ENCODE assay signal across 8 cellular contexts in the genomic region with DNA sequence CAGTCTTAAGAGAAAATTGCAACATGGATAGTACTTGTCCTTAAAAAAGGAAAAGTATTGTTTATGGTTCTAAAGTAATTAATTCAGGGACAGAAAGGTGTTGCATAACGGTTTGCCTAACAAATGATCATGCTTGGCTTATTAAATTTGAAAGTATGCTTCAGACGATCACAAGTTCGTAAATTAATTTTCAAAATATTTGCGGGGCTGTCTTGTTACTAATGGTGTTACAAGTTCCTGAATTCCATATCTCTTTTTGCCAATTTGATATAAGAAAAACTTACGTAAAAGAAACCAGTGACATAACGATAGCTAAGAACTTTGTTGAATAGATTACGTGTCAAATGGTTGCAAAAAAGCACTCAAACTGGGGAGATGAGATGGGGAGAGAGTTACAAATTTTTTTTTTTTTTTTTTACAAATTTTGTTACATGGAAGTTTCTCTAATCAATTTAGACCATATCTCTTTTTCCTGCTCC. TPM values are rescaled to one million over a fixed set of nuclear protein-coding genes. Genes with fewer than 3 reads are reported as not detected.
DNase-seq lines count a peak whose midpoint lies in the region; ATAC-seq, FAIRE-seq and TF ChIP-seq lines count a peak whose summit lies in the region.

No MANE protein-coding gene starts in this region.

- intact Hi-C loops in pancreas (cut with DNase I): no loop called here

- H3K36me3 Mint-ChIP-seq in CD8-positive, alpha-beta memory T cell: peaks cover 0 to 7% (median 0%) of the 10 kb centered on the region in 3 donors
- peaks cover 7% of the 10 kb centered on the region for H3K36me3 Mint-ChIP-seq in endodermal cell (ENCODE audit: low read depth)

- H3K27ac ChIP-seq in CD8-positive, alpha-beta memory T cell (ENCODE audit: low read depth, low read length): peak overlapping the region; percentile 94
- H3K27ac ChIP-seq in endodermal cell (ENCODE audit: low read depth, low read length): no peak overlapping the region
- no peak overlapping the region for H3K27ac ChIP-seq in pancreas

- FAIRE-seq in pancreas (lab: Jason Lieb, UNC): no peak

- H3K9me3 ChIP-seq in CD8-positive, alpha-beta memory T cell (ENCODE audit: low read length): no peaks in the 10 kb centered on the region
- H3K9me3 ChIP-seq in NT2/D1 (ENCODE audit: insufficient read depth, low read length) (no peaks in the 10 kb centered on the region), endodermal cell (ENCODE audit: control insufficient read depth, low read length) (no peaks in the 10 kb centered on the region), pancreas (no peaks in the 10 kb centered on the region)

- H3K4me1 Mint-ChIP-seq in CD8-positive, alpha-beta memory T cell: peaks cover 31 to 56% (median 50%) of the 10 kb centered on the region in 3 donors
- peaks cover 17% of the 10 kb centered on the region for H3K4me1 Mint-ChIP-seq in endodermal cell

- 66 to 76% methylated on average over 4 to 7 of the region's 7 CpGs for WGBS in endodermal cell (ENCODE audit: insufficient coverage in 1 of 2, insufficient read length in 1 of 2), 2 experiments
- WGBS in pancreas, 2 donors: 17 to 25% methylated on average over 7 of the region's 7 CpGs

- H3K9ac ChIP-seq in NT2/D1 (ENCODE audit: insufficient read length, low read depth) (peak overlapping the region; percentile 92), endodermal cell (ENCODE audit: extremely low read depth, low read length, poor library complexity, severe bottlenecking) (peak overlapping the region; percentile 76)

- no peak for DNase-seq in CD8-positive, alpha-beta memory T cell
- DNase-seq in NT2/D1 (ENCODE audit: low read depth, low spot score) (no peak), endodermal cell (no peak), pancreas (no peak), nucleus accumbens (lab: John Stamatoyannopoulos, UW) (no peak), GDM1 (lab: John Stamatoyannopoulos, UW) (no peak), iPS-NIHi11 (ENCODE audit: low spot score) (no peak)

- CTCF ChIA-PET in CD8-positive, alpha-beta memory T cell (lab: Charles Lee): interaction anchor here (2.6 kb wide), 1 partner anchor 49 kb away, joined by 9 read pairs; a partner anchor contains a TSS

- TF ChIP-seq CTCF in endodermal cell (conservative IDR thresholded peaks at IDR 0.05) (no peak), pancreas (IDR thresholded peaks at IDR 0.05) (no peak)

- H3K4me3 Mint-ChIP-seq in CD8-positive, alpha-beta memory T cell: peak overlapping the region; percentile 84 to 96 (median 91)
- H3K4me3 Mint-ChIP-seq in endodermal cell: peak overlapping the region; percentile 85

- no peaks in the 10 kb centered on the region for H3K27me3 Mint-ChIP-seq in CD8-positive, alpha-beta memory T cell
- H3K27me3 Mint-ChIP-seq in endodermal cell (ENCODE audit: insufficient read depth): no peaks in the 10 kb centered on the region

- H3K9me3 Mint-ChIP-seq in CD8-positive, alpha-beta memory T cell: no peaks in the 10 kb centered on the region
- H3K9me3 Mint-ChIP-seq in endodermal cell: no peaks in the 10 kb centered on the region

- POLR2A ChIA-PET in CD8-positive, alpha-beta memory T cell (lab: Charles Lee): interaction anchor here (0.6 to 1.8 kb wide), 2 partner anchors 26 to 292 kb away, joined by 4 to 6 read pairs; a partner anchor contains a TSS

- peak overlapping the region; percentile 28 to 99 (median 98) for H3K27ac Mint-ChIP-seq in CD8-positive, alpha-beta memory T cell
- no peak overlapping the region for H3K27ac Mint-ChIP-seq in endodermal cell

- H3K4me1 ChIP-seq in CD8-positive, alpha-beta memory T cell (ENCODE audit: insufficient read depth, low read length): peaks cover 28% of the 10 kb centered on the region
- H3K4me1 ChIP-seq in NT2/D1 (ENCODE audit: insufficient read depth, insufficient read length) (no peaks in the 10 kb centered on the region), endodermal cell (ENCODE audit: control insufficient read depth, insufficient read depth, low read length) (no peaks in the 10 kb centered on the region), pancreas (peaks cover 10 to 24% (median 17%) of the 10 kb centered on the region in 3 donors)

- H3K4me3 ChIP-seq in CD8-positive, alpha-beta memory T cell (ENCODE audit: low read length): peak overlapping the region; percentile 60
- peak overlapping the region; percentile 94 for H3K4me3 ChIP-seq in NT2/D1 (ENCODE audit: insufficient read length, low read depth)
- H3K4me3 ChIP-seq in endodermal cell (ENCODE audit: low read length): peak overlapping the region; percentile 94
- H3K4me3 ChIP-seq in pancreas: peak overlapping the region in 3 of 4 donors; percentile 78 to 88 (median 82)

- H3K27me3 ChIP-seq in CD8-positive, alpha-beta memory T cell (ENCODE audit: insufficient read depth, low read length, poor library complexity, severe bottlenecking): no peaks in the 10 kb centered on the region
- H3K27me3 ChIP-seq in NT2/D1 (ENCODE audit: insufficient read depth, insufficient read length) (no peaks in the 10 kb centered on the region), endodermal cell (ENCODE audit: control insufficient read depth, insufficient read depth, low read length, poor library complexity, severe bottlenecking) (no peaks in the 10 kb centered on the region), pancreas (no peaks in the 10 kb centered on the region)

- H3K36me3 ChIP-seq in CD8-positive, alpha-beta memory T cell (ENCODE audit: insufficient read depth, low read length): no peaks in the 10 kb centered on the region
- H3K36me3 ChIP-seq in NT2/D1 (ENCODE audit: insufficient read depth, insufficient read length, low read length) (peaks cover 8% of the 10 kb centered on the region), endodermal cell (ENCODE audit: control insufficient read depth, insufficient read depth, low read length) (no peaks in the 10 kb centered on the region), pancreas (no peaks in the 10 kb centered on the region)

- no peak for ATAC-seq in pancreas
- no peak for ATAC-seq in HG03354 (IDR thresholded peaks at IDR 0.05; ENCODE audit: poor library complexity, severe bottlenecking, unreplicated experiment)

RNA-seq across cellular contexts. Expression of a gene that starts 1.3 kb away (rescaled TPM):
- 10 to 100 TPM; 30.0 to 31.3 TPM for total RNA-seq in CD8-positive, alpha-beta memory T cell
- 12.8 TPM for polyA plus RNA-seq in CD8-positive, alpha-beta memory T cell
- total RNA-seq in endodermal cell: 10 to 100 TPM; 32.8 to 39.8 TPM
- polyA plus RNA-seq in endodermal cell (2013, experiment 1 of 2): 17.5 TPM
- 14.5 TPM for polyA plus RNA-seq in endodermal cell (2013, experiment 2 of 2)
- total RNA-seq in pancreas: 10 to 100 TPM in 3 of 6 donors, 1 to 10 TPM in 3; 7.7 to 16.6 (median 9.9) TPM
- polyA plus RNA-seq in pancreas: 1 to 10 TPM; 2.2 to 2.8 TPM

RNA-seq across cellular contexts. Expression of a gene that starts 49.2 kb away (rescaled TPM):
- total RNA-seq in CD8-positive, alpha-beta memory T cell: 10 to 100 TPM; 41.0 to 41.6 TPM
- polyA plus RNA-seq in CD8-positive, alpha-beta memory T cell: 9.4 TPM
- total RNA-seq in endodermal cell (10 to 100 TPM; 54.5 to 65.7 TPM), pancreas (10 to 100 TPM; 10.2 to 18.7 (median 13.2) TPM)
- 48.5 TPM for polyA plus RNA-seq in endodermal cell (2013, experiment 1 of 2)
- polyA plus RNA-seq in endodermal cell (2013, experiment 2 of 2): 52.3 TPM
- polyA plus RNA-seq in pancreas: 1 to 10 TPM; 2.7 to 3.3 TPM
